Comparison of ENCODE assay signal across 9 cellular contexts in the genomic region with DNA sequence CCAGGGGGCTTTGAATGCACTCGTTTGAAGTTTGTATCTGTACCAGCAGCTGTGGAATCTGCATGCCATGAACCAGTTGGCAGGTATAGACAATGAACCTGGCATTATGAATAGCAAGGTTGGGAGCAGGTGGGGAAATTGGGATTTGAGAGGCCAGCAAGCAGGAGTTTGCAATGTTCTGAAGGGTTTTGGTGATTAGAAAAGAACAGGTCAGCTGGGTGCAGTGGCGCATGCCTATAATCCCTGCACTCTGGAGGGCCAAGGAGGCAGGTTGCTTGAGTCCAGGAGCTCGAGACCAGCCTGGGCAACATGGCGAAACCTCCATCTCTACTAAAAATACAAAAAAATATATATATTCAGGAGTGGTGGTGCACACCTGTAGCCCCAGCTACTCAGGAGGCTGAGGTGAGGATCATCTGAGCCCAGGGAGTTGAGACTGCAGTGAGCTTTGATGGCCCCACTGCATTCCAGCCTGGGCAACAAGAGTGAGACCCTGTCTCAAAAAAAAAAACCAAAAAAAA.
A peak's percentile ranks its signal among the peaks of the same experiment; 100 is the strongest.
DNase-seq lines count a peak whose midpoint lies in the region; ATAC-seq and TF ChIP-seq lines count a peak whose summit lies in the region.
"Had no signal": no experiment of that assay in that cellular context is flagged by ENCODE, and none has a peak within 500 bp of the region (broad histone marks: within the 10 kb centered on the region; RNA-seq: fewer than 3 reads in every experiment).

No MANE protein-coding gene starts in this region.

- H3K27me3 ChIP-seq in skeletal muscle satellite cell (ENCODE audit: control insufficient read depth, insufficient read depth, low read length): no peaks in the 10 kb centered on the region

- H3K4me3 ChIP-seq in fibroblast of villous mesenchyme (ENCODE audit: low read depth, low read length): no peak overlapping the region
- H3K4me3 ChIP-seq in skeletal muscle satellite cell (ENCODE audit: low read length): peak overlapping the region; percentile 25

- peaks cover 4% of the 10 kb centered on the region for H3K27me3 Mint-ChIP-seq in HFFc6 (ENCODE audit: insufficient read depth)
- no peaks in the 10 kb centered on the region for H3K27me3 Mint-ChIP-seq in activated T-cell treated with anti-CD3 and anti-CD28 coated beads, Interleukin-2, amount 50 U/mL, for 4 hours (ENCODE audit: low read depth)

- peak overlapping the region; percentile 65 for H3K4me2 ChIP-seq in skeletal muscle satellite cell (ENCODE audit: low read length)

- DNase-seq in HFFc6 (no peak), fibroblast of villous mesenchyme (ENCODE audit: low read depth) (peak; percentile 44), NCI-H128 (lab: John Stamatoyannopoulos, UW; ENCODE audit: unreplicated experiment) (no peak), AG08396 (ENCODE audit: low spot score) (no peak), DMS53 treated with DMSO at 0.1 percent for 48 hours (lab: John Stamatoyannopoulos, UW; ENCODE audit: unreplicated experiment) (no peak)
- no peak for DNase-seq in activated T-cell treated with anti-CD3 and anti-CD28 coated beads, Interleukin-2, amount 50 U/mL, for 4 hours
- DNase-seq: NCI-H2171 had no signal

- H3K9me3 Mint-ChIP-seq in HFFc6: no peaks in the 10 kb centered on the region
- H3K9me3 Mint-ChIP-seq in activated T-cell treated with anti-CD3 and anti-CD28 coated beads, Interleukin-2, amount 50 U/mL, for 4 hours: no peaks in the 10 kb centered on the region

- H3K9ac ChIP-seq in skeletal muscle satellite cell (ENCODE audit: low read depth, low read length): peak overlapping the region; percentile 98

- ATAC-seq in activated T-cell treated with anti-CD3 and anti-CD28 coated beads, Interleukin-2, amount 50 U/mL, for 4 hours: no peak
- no peak for ATAC-seq in HG03521 (IDR thresholded peaks at IDR 0.05; ENCODE audit: unreplicated experiment)

- H3K4me1 Mint-ChIP-seq in HFFc6 (ENCODE audit: low read depth): peaks cover 35% of the 10 kb centered on the region
- peaks cover 58% of the 10 kb centered on the region for H3K4me1 Mint-ChIP-seq in activated T-cell treated with anti-CD3 and anti-CD28 coated beads, Interleukin-2, amount 50 U/mL, for 4 hours (ENCODE audit: low read depth)

- peak overlapping the region; percentile 75 for H3K4me3 Mint-ChIP-seq in HFFc6
- peak overlapping the region; percentile 75 for H3K4me3 Mint-ChIP-seq in activated T-cell treated with anti-CD3 and anti-CD28 coated beads, Interleukin-2, amount 50 U/mL, for 4 hours

- peaks cover 31% of the 10 kb centered on the region for H3K36me3 ChIP-seq in skeletal muscle satellite cell (ENCODE audit: insufficient read depth, low read length)

- no peaks in the 10 kb centered on the region for H3K36me3 Mint-ChIP-seq in HFFc6 (ENCODE audit: low read depth)
- peaks cover 8% of the 10 kb centered on the region for H3K36me3 Mint-ChIP-seq in activated T-cell treated with anti-CD3 and anti-CD28 coated beads, Interleukin-2, amount 50 U/mL, for 4 hours (ENCODE audit: insufficient read depth)

- H3K9me3 ChIP-seq in skeletal muscle satellite cell (replicated peaks; ENCODE audit: low read length): no peaks in the 10 kb centered on the region

- TF ChIP-seq CTCF in HFFc6 (IDR thresholded peaks at IDR 0.05) (no peak), fibroblast of villous mesenchyme (IDR thresholded peaks at IDR 0.05; ENCODE audit: insufficient read depth, low read depth, low read length) (no peak)

- H3K27ac Mint-ChIP-seq in HFFc6: peak overlapping the region; percentile 98

- peaks cover 47% of the 10 kb centered on the region for H3K4me1 ChIP-seq in skeletal muscle satellite cell (ENCODE audit: control insufficient read depth, insufficient read depth, low read length)
